In the genomic region with DNA sequence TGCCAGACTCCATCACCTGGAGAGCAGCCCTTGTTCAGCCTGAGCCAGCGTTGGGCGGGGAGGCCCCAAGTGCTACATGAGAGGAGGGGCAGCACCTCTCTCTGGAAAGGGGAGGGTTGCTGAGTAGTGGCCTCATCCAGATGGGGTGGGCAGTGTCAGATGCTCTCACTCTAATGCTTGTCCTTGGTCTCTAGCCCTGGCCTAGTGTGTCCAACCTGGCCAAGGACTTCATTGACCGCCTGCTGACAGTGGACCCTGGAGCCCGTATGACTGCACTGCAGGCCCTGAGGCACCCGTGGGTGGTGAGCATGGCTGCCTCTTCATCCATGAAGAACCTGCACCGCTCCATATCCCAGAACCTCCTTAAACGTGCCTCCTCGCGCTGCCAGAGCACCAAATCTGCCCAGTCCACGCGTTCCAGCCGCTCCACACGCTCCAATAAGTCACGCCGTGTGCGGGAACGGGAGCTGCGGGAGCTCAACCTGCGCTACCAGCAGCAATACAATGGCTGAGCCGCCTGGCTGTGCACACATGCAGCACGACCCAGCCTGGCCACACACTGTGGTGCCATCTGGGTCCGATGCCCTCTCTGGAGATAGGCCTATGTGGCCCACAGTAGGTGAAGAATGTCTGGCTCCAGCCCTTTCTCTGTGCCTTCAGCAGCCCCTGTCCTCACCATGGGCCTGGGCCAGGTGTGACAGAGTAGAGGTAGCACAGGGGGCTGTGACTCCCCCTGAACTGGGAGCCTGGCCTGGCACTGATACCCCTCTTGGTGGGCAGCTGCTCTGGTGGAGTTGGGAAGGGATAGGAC, we compare ENCODE assay signal across 24 cellular contexts. TPM values are rescaled to one million over a fixed set of nuclear protein-coding genes. Genes with fewer than 3 reads are reported as not detected.
DNase-seq lines count a peak whose midpoint lies in the region; ATAC-seq, FAIRE-seq and TF ChIP-seq lines count a peak whose summit lies in the region.
"Had no signal": no experiment of that assay in that cellular context is flagged by ENCODE, and none has a peak within 500 bp of the region (broad histone marks: within the 10 kb centered on the region; RNA-seq: fewer than 3 reads in every experiment).

No MANE protein-coding gene starts in this region.

- H3K9me1 ChIP-seq in endothelial cell of umbilical vein (replicated peaks; ENCODE audit: control insufficient read depth, extremely low read depth, insufficient read depth, low read length) = no peaks in the 10 kb centered on the region

- BruUV-seq in endothelial cell of umbilical vein (replicated peaks; lab: Mats Ljungman, UMichigan) = TSS peak; percentile 26

- H2AFZ ChIP-seq in Karpas-422 (ENCODE audit: low read length) = no peak overlapping the region
- H2AFZ ChIP-seq in endothelial cell of umbilical vein (ENCODE audit: low read depth, low read length) = no peak overlapping the region
- H2AFZ ChIP-seq: hepatocyte had no signal

- H3K4me1 ChIP-seq in Karpas-422 (ENCODE audit: low read length) = peaks cover 12% of the 10 kb centered on the region
- peaks cover 10% of the 10 kb centered on the region for H3K4me1 ChIP-seq in endothelial cell of umbilical vein (ENCODE audit: control insufficient read depth, extremely low read depth, insufficient read depth, low read length)

- POLR2A ChIA-PET in endothelial cell of umbilical vein (lab: Charles Lee) = no interaction called here

- no peaks in the 10 kb centered on the region for H3K9me2 ChIP-seq in Karpas-422 (replicated peaks; ENCODE audit: insufficient read depth, low read length)

- no peaks in the 10 kb centered on the region for H3K36me3 Mint-ChIP-seq in activated CD8-positive, alpha-beta memory T cell treated with anti-CD3 and anti-CD28 coated beads, Interleukin-2, amount 10 ng/mL, durations not matched to agents 7 days and 5 days
- H3K36me3 Mint-ChIP-seq: activated naive CD8-positive, alpha-beta T cell had no signal

- intact Hi-C loops in endothelial cell of umbilical vein (cut with micrococcal nuclease) = loop anchor here (10.0 kb wide), 1 partner anchor 403 kb away; the partner anchor contains the start of gene RIPOR1

- H3K36me3 ChIP-seq in Karpas-422 (ENCODE audit: insufficient read depth, low read length) = no peaks in the 10 kb centered on the region
- peaks cover 0 to 16% of the 10 kb centered on the region in 2 experiments for H3K36me3 ChIP-seq in endothelial cell of umbilical vein (ENCODE audit: control insufficient read depth in 2 of 2, extremely low read depth in 1 of 2, insufficient read depth in 2 of 2, low read length in 2 of 2)
- H3K36me3 ChIP-seq in WERI-Rb-1 = peaks cover 4% of the 10 kb centered on the region

- H3K4me1 Mint-ChIP-seq in activated CD8-positive, alpha-beta memory T cell treated with anti-CD3 and anti-CD28 coated beads, Interleukin-2, amount 10 ng/mL, durations not matched to agents 7 days and 5 days = peaks cover under 1% of the 10 kb centered on the region

- H3K4me3 ChIP-seq in Karpas-422 (ENCODE audit: low read length) (no peak overlapping the region), endothelial cell of umbilical vein (replicated peaks in 1 of 3; ENCODE audit: insufficient read depth in 1 of 3, low read depth in 1 of 3, low read length in 3 of 3) (no peak overlapping the region), WERI-Rb-1 (ENCODE audit: low read depth, low read length) (no peak overlapping the region)
- H3K4me3 ChIP-seq: hepatocyte, vagina had no signal

- H3K27me3 ChIP-seq in Karpas-422 (ENCODE audit: low read length) (no peaks in the 10 kb centered on the region), endothelial cell of umbilical vein (ENCODE audit: control insufficient read depth in 2 of 2, insufficient read depth in 2 of 2, low read length in 2 of 2) (no peaks in the 10 kb centered on the region), WERI-Rb-1 (ENCODE audit: insufficient read depth, low read depth, severe bottlenecking) (no peaks in the 10 kb centered on the region)
- H3K27me3 ChIP-seq: brain microvascular endothelial cell, hepatocyte, vagina had no signal

- TF ChIP-seq POLR2A in endothelial cell of umbilical vein (IDR thresholded peaks at IDR 0.05; ENCODE audit: low read depth, low read length) = no peak

- dilution Hi-C loops in endothelial cell of umbilical vein (cut with MboI; ENCODE audit: extremely low pct_ligation_motif_present, low sequenced_read_pairs) = no loop called here

- H3K4me2 ChIP-seq in Karpas-422 (ENCODE audit: low read depth, low read length, poor library complexity, severe bottlenecking) (no peak overlapping the region), endothelial cell of umbilical vein (ENCODE audit: insufficient read depth, low read length) (no peak overlapping the region)
- H3K4me2 ChIP-seq: hepatocyte, KMS-11 had no signal

- H3K27me3 Mint-ChIP-seq in activated CD8-positive, alpha-beta memory T cell treated with anti-CD3 and anti-CD28 coated beads, Interleukin-2, amount 10 ng/mL, durations not matched to agents 7 days and 5 days = no peaks in the 10 kb centered on the region
- H3K27me3 Mint-ChIP-seq: activated CD8-positive, alpha-beta T cell treated with anti-CD3 and anti-CD28 coated beads for 36 hours; activated naive CD8-positive, alpha-beta T cell; dendritic cell treated with granulocyte-macrophage colony-stimulating factor and Interleukin-4, amounts not matched to agents 40 ng/mL and 50 ng/mL, for 4 days had no signal

- no peak for FAIRE-seq in endothelial cell of umbilical vein (lab: Jason Lieb, UNC)
- FAIRE-seq: A204.1, G401.6 had no signal

- peak; percentile 39 for DNase-seq in activated CD8-positive, alpha-beta memory T cell treated with anti-CD3 and anti-CD28 coated beads, Interleukin-2, amount 10 ng/mL, durations not matched to agents 7 days and 5 days
- no peak for DNase-seq in activated CD8-positive, alpha-beta memory T cell treated with anti-CD3 and anti-CD28 coated beads, Interleukin-2, amount 50 U/mL, for 4 hours
- DNase-seq in Karpas-422 (peak; percentile 42), endothelial cell of umbilical vein (ENCODE audit: low read depth, low spot score) (no peak), substantia nigra (lab: John Stamatoyannopoulos, UW) (peak in 2 of 49 donors; percentile 35 to 57), WERI-Rb-1 (no peak), iPS-NIHi11 (ENCODE audit: low spot score) (no peak), NCI-H1436 treated with DMSO at 0.1 percent for 48 hours (lab: John Stamatoyannopoulos, UW) (no peak)
- DNase-seq: activated CD8-positive, alpha-beta T cell treated with anti-CD3 and anti-CD28 coated beads for 36 hours; activated T-cell treated with anti-CD3 and anti-CD28 coated beads, Interleukin-2, amount 50 U/mL, for 48 hours; brain microvascular endothelial cell; DMS 273 treated with DMSO at 0.1 percent for 48 hours; islet precursor cell; NCI-H2029; NCI-H446; stimulated activated CD4-positive, alpha-beta T cell treated with anti-CD3 and anti-CD28 coated beads, Interleukin-12 subunit alpha, Interleukin-12 subunit beta, amount 100 ng/mL, for 4 hours; T1000 had no signal

- no peak for ATAC-seq in activated CD8-positive, alpha-beta memory T cell treated with anti-CD3 and anti-CD28 coated beads, Interleukin-2, amount 10 ng/mL, durations not matched to agents 7 days and 5 days

- no peaks in the 10 kb centered on the region; the same call in 1 of the 2 replicates for H3K79me2 ChIP-seq in Karpas-422 (ENCODE audit: low read length)
- H3K79me2 ChIP-seq in endothelial cell of umbilical vein (ENCODE audit: control insufficient read depth, insufficient read depth, low read length) = no peaks in the 10 kb centered on the region

- no peaks in the 10 kb centered on the region for H3K9me3 Mint-ChIP-seq in activated CD8-positive, alpha-beta memory T cell treated with anti-CD3 and anti-CD28 coated beads, Interleukin-2, amount 10 ng/mL, durations not matched to agents 7 days and 5 days (ENCODE audit: low read depth)
- H3K9me3 Mint-ChIP-seq: activated CD8-positive, alpha-beta T cell treated with anti-CD3 and anti-CD28 coated beads for 36 hours; dendritic cell treated with granulocyte-macrophage colony-stimulating factor and Interleukin-4, amounts not matched to agents 40 ng/mL and 50 ng/mL, for 4 days had no signal

- no peak overlapping the region for H3K9ac ChIP-seq in Karpas-422 (ENCODE audit: low read length)
- H3K9ac ChIP-seq in endothelial cell of umbilical vein (replicated peaks; ENCODE audit: extremely low read depth, insufficient read depth, low read length) = no peak overlapping the region
- H3K9ac ChIP-seq: KMS-11 had no signal

- no peak overlapping the region for H3K4me3 Mint-ChIP-seq in activated CD8-positive, alpha-beta memory T cell treated with anti-CD3 and anti-CD28 coated beads, Interleukin-2, amount 10 ng/mL, durations not matched to agents 7 days and 5 days
- H3K4me3 Mint-ChIP-seq: activated CD8-positive, alpha-beta T cell treated with anti-CD3 and anti-CD28 coated beads for 36 hours; activated naive CD8-positive, alpha-beta T cell; dendritic cell treated with granulocyte-macrophage colony-stimulating factor and Interleukin-4, amounts not matched to agents 40 ng/mL and 50 ng/mL, for 4 days had no signal

- CTCF ChIA-PET in activated CD8-positive, alpha-beta memory T cell treated with anti-CD3 and anti-CD28 coated beads, Interleukin-2, amount 10 ng/mL, durations not matched to agents 7 days and 5 days (lab: Charles Lee) = interaction anchor here (0.9 to 5.2 kb wide), 13 partner anchors 8 to 406 kb away, joined by 3 to 53 read pairs (median 6); partner anchors contain the start of genes PSKH1 and PSMB10
- CTCF ChIA-PET in endothelial cell of umbilical vein (lab: Charles Lee) = interaction anchor here (1.0 to 6.1 kb wide), 9 partner anchors 12 to 406 kb away, joined by 4 to 106 read pairs (median 6); partner anchors contain the start of gene NRN1L

- H3K27ac Mint-ChIP-seq in activated CD8-positive, alpha-beta memory T cell treated with anti-CD3 and anti-CD28 coated beads, Interleukin-2, amount 10 ng/mL, durations not matched to agents 7 days and 5 days = no peak overlapping the region
- H3K27ac Mint-ChIP-seq: dendritic cell treated with granulocyte-macrophage colony-stimulating factor and Interleukin-4, amounts not matched to agents 40 ng/mL and 50 ng/mL, for 4 days had no signal

- TF ChIP-seq CTCF in endothelial cell of umbilical vein (IDR thresholded peaks at IDR 0.05; ENCODE audit: extremely low read depth in 1 of 2, insufficient read depth in 1 of 2, low read depth in 1 of 2, low read length in 2 of 2) (no peak), WERI-Rb-1 (IDR thresholded peaks at IDR 0.05; ENCODE audit: low read depth, low read length) (no peak)

- H3K27ac ChIP-seq in Karpas-422 (ENCODE audit: low read length) (no peak overlapping the region), endothelial cell of umbilical vein (ENCODE audit: insufficient read depth, low read depth, low read length) (no peak overlapping the region), substantia nigra (ENCODE audit: low read depth, low read length, poor library complexity, severe bottlenecking) (peak overlapping the region; percentile 91), WERI-Rb-1 (no peak overlapping the region)
- H3K27ac ChIP-seq: brain microvascular endothelial cell, hepatocyte, KMS-11 had no signal

- H3K9me3 ChIP-seq in Karpas-422 (ENCODE audit: low read length) (no peaks in the 10 kb centered on the region), endothelial cell of umbilical vein (replicated peaks; ENCODE audit: control insufficient read depth, insufficient read depth, low read length) (no peaks in the 10 kb centered on the region), WERI-Rb-1 (ENCODE audit: severe bottlenecking) (no peaks in the 10 kb centered on the region)
- H3K9me3 ChIP-seq: vagina had no signal

- no peaks in the 10 kb centered on the region for H4K20me1 ChIP-seq in Karpas-422 (ENCODE audit: insufficient read depth, low read depth, low read length)
- H4K20me1 ChIP-seq in endothelial cell of umbilical vein (replicated peaks; ENCODE audit: control insufficient read depth, extremely low read depth, insufficient read depth, low read length) = no peaks in the 10 kb centered on the region

RNA-seq across cellular contexts. Expression of gene CTRL, which starts 4.3 kb away (rescaled TPM):
- 1 to 10 TPM; 5.0 to 6.7 TPM for total RNA-seq in activated CD8-positive, alpha-beta memory T cell treated with anti-CD3 and anti-CD28 coated beads, Interleukin-2, amount 10 ng/mL, durations not matched to agents 7 days and 5 days
- 1.0 and 1.6 TPM in 2 replicates for total RNA-seq in Karpas-422 (2014; rRNA removed; shearing (Covaris generic); ENCODE audit: low replicate concordance)
- 1.0 and 1.8 TPM in 2 replicates for total RNA-seq in endothelial cell of umbilical vein
- 1.1 TPM in 2 replicates for polyA plus RNA-seq in endothelial cell of umbilical vein
- 0.53 and 0.76 TPM in 2 replicates for polyA plus RNA-seq in endothelial cell of umbilical vein (2011; cell fraction: cytosol; rRNA removed)
- 3.8 and 4.2 TPM in 2 replicates for polyA plus RNA-seq in endothelial cell of umbilical vein (2011; cell fraction: nucleus; rRNA removed)
- 0.38 and 0.68 TPM in 2 replicates for polyA plus RNA-seq in endothelial cell of umbilical vein (2012)
- 0.66 and 2.1 TPM in 2 replicates for polyA minus RNA-seq in endothelial cell of umbilical vein
- polyA minus RNA-seq in endothelial cell of umbilical vein (2011; cell fraction: cytosol; rRNA and poly(A)+ RNA removed) = 0.82 TPM
- polyA minus RNA-seq in endothelial cell of umbilical vein (2011; cell fraction: nucleus; rRNA and poly(A)+ RNA removed) = 0.38 and 0.58 TPM in 2 replicates

RNA-seq across cellular contexts. Expression of gene PSMB10, which starts 9.3 kb away (rescaled TPM):
- total RNA-seq in activated CD8-positive, alpha-beta memory T cell treated with anti-CD3 and anti-CD28 coated beads, Interleukin-2, amount 10 ng/mL, durations not matched to agents 7 days and 5 days = 100 to 1,000 TPM; 250 to 296 TPM
- total RNA-seq in Karpas-422 (2014; rRNA removed; shearing (Covaris generic); ENCODE audit: low replicate concordance) = 92.4 and 264 TPM in 2 replicates
- 32.7 and 40.8 TPM in 2 replicates for total RNA-seq in endothelial cell of umbilical vein
- 54.7 and 80.3 TPM in 2 replicates for polyA plus RNA-seq in endothelial cell of umbilical vein
- 25.2 and 32.1 TPM in 2 replicates for polyA plus RNA-seq in endothelial cell of umbilical vein (2011; cell fraction: cytosol; rRNA removed)
- 17.1 and 17.2 TPM in 2 replicates for polyA plus RNA-seq in endothelial cell of umbilical vein (2011; cell fraction: nucleus; rRNA removed)
- 30.4 and 39.7 TPM in 2 replicates for polyA plus RNA-seq in endothelial cell of umbilical vein (2012)
- polyA minus RNA-seq in endothelial cell of umbilical vein = 12.6 and 15.7 TPM in 2 replicates
- polyA minus RNA-seq in endothelial cell of umbilical vein (2011; cell fraction: cytosol; rRNA and poly(A)+ RNA removed) = 31.6 TPM
- 5.0 and 10.8 TPM in 2 replicates for polyA minus RNA-seq in endothelial cell of umbilical vein (2011; cell fraction: nucleus; rRNA and poly(A)+ RNA removed)

RNA-seq across cellular contexts. Expression of gene LCAT, which starts 16.6 kb away (rescaled TPM):
- 10 to 100 TPM; 15.6 to 22.7 TPM for total RNA-seq in activated CD8-positive, alpha-beta memory T cell treated with anti-CD3 and anti-CD28 coated beads, Interleukin-2, amount 10 ng/mL, durations not matched to agents 7 days and 5 days
- total RNA-seq in Karpas-422 (2014; rRNA removed; shearing (Covaris generic); ENCODE audit: low replicate concordance) = 1.1 and 1.3 TPM in 2 replicates
- 44.9 and 46.1 TPM in 2 replicates for total RNA-seq in endothelial cell of umbilical vein
- polyA plus RNA-seq in endothelial cell of umbilical vein = 22.6 and 32.5 TPM in 2 replicates
- 6.1 and 6.9 TPM in 2 replicates for polyA plus RNA-seq in endothelial cell of umbilical vein (2011; cell fraction: cytosol; rRNA removed)
- polyA plus RNA-seq in endothelial cell of umbilical vein (2011; cell fraction: nucleus; rRNA removed) = 115 and 136 TPM in 2 replicates
- 18.8 and 26.0 TPM in 2 replicates for polyA plus RNA-seq in endothelial cell of umbilical vein (2012)
- polyA minus RNA-seq in endothelial cell of umbilical vein = 9.0 and 15.1 TPM in 2 replicates
- 4.1 TPM for polyA minus RNA-seq in endothelial cell of umbilical vein (2011; cell fraction: cytosol; rRNA and poly(A)+ RNA removed)
- polyA minus RNA-seq in endothelial cell of umbilical vein (2011; cell fraction: nucleus; rRNA and poly(A)+ RNA removed) = 18.0 and 27.6 TPM in 2 replicates

RNA-seq across cellular contexts. Expression of gene PSKH1, which starts 34.3 kb away (rescaled TPM):
- 10 to 100 TPM; 21.0 to 21.6 TPM for total RNA-seq in activated CD8-positive, alpha-beta memory T cell treated with anti-CD3 and anti-CD28 coated beads, Interleukin-2, amount 10 ng/mL, durations not matched to agents 7 days and 5 days
- total RNA-seq in Karpas-422 (2014; rRNA removed; shearing (Covaris generic); ENCODE audit: low replicate concordance) = 7.2 and 14.2 TPM in 2 replicates
- total RNA-seq in endothelial cell of umbilical vein = 25.9 and 27.0 TPM in 2 replicates
- 42.6 and 48.8 TPM in 2 replicates for polyA plus RNA-seq in endothelial cell of umbilical vein
- polyA plus RNA-seq in endothelial cell of umbilical vein (2011; cell fraction: cytosol; rRNA removed) = 24.7 and 30.9 TPM in 2 replicates
- polyA plus RNA-seq in endothelial cell of umbilical vein (2011; cell fraction: nucleus; rRNA removed) = 23.8 and 24.8 TPM in 2 replicates
- polyA plus RNA-seq in endothelial cell of umbilical vein (2012) = 25.3 and 32.0 TPM in 2 replicates
- polyA minus RNA-seq in endothelial cell of umbilical vein = 42.2 and 47.8 TPM in 2 replicates
- 12.0 TPM for polyA minus RNA-seq in endothelial cell of umbilical vein (2011; cell fraction: cytosol; rRNA and poly(A)+ RNA removed)
- polyA minus RNA-seq in endothelial cell of umbilical vein (2011; cell fraction: nucleus; rRNA and poly(A)+ RNA removed) = 21.9 and 25.9 TPM in 2 replicates

RNA-seq across cellular contexts. Expression of gene SLC12A4, which starts 41.1 kb away (rescaled TPM):
- 10 to 100 TPM; 47.7 to 51.2 TPM for total RNA-seq in activated CD8-positive, alpha-beta memory T cell treated with anti-CD3 and anti-CD28 coated beads, Interleukin-2, amount 10 ng/mL, durations not matched to agents 7 days and 5 days
- total RNA-seq in Karpas-422 (2014; rRNA removed; shearing (Covaris generic); ENCODE audit: low replicate concordance) = 11.0 and 15.4 TPM in 2 replicates
- total RNA-seq in endothelial cell of umbilical vein = 99.0 and 114 TPM in 2 replicates
- 110 and 124 TPM in 2 replicates for polyA plus RNA-seq in endothelial cell of umbilical vein
- 53.8 and 76.7 TPM in 2 replicates for polyA plus RNA-seq in endothelial cell of umbilical vein (2011; cell fraction: cytosol; rRNA removed)
- 343 and 417 TPM in 2 replicates for polyA plus RNA-seq in endothelial cell of umbilical vein (2011; cell fraction: nucleus; rRNA removed)
- polyA plus RNA-seq in endothelial cell of umbilical vein (2012) = 79.2 and 83.4 TPM in 2 replicates
- polyA minus RNA-seq in endothelial cell of umbilical vein = 141 and 143 TPM in 2 replicates
- 27.4 TPM for polyA minus RNA-seq in endothelial cell of umbilical vein (2011; cell fraction: cytosol; rRNA and poly(A)+ RNA removed)
- 127 and 131 TPM in 2 replicates for polyA minus RNA-seq in endothelial cell of umbilical vein (2011; cell fraction: nucleus; rRNA and poly(A)+ RNA removed)

Comparison
In these comparisons a context has a peak if more than half of its experiments do, and no peak if none do; other contexts are left out.
1. DNase-seq: peak in activated CD8-positive, alpha-beta memory T cell treated with anti-CD3 and anti-CD28 coated beads, Interleukin-2, amount 10 ng/mL, durations not matched to agents 7 days and 5 days (single experiment) and Karpas-422 (single experiment); none in activated CD8-positive, alpha-beta memory T cell treated with anti-CD3 and anti-CD28 coated beads, Interleukin-2, amount 50 U/mL, for 4 hours (single experiment), endothelial cell of umbilical vein (single experiment), WERI-Rb-1 (single experiment), iPS-NIHi11 (single experiment) and NCI-H1436 treated with DMSO at 0.1 percent for 48 hours (single experiment).